In genomic region chr1:235504494-235505222, GRCh38 we compare ENCODE assay signal across 1 cellular context.
TF ChIP-seq lines count a peak whose summit lies in the region.

No MANE protein-coding gene starts in this region.

TF ChIP-seq in HEK293, 187 proteins besides CTCF, POLR2A, EP300 and RAD21 (continued from another document):
- peak; percentile 97 for TF ChIP-seq PATZ1 (tag by site-specific recombination; IDR thresholded peaks at IDR 0.05)
- TF ChIP-seq REPIN1 (tag by site-specific recombination; IDR thresholded peaks at IDR 0.05; ENCODE audit: low read depth): no peak; the same call in 1 of the 2 replicates
- TF ChIP-seq ZFP69B (tag by site-specific recombination; IDR thresholded peaks at IDR 0.05): peak; percentile 78
- peak; percentile 100 for TF ChIP-seq ZBTB26 (tag by site-specific recombination; optimal IDR thresholded peaks at IDR 0.05)
- TF ChIP-seq GLI2 (tag by site-specific recombination; IDR thresholded peaks at IDR 0.05; ENCODE audit: borderline replicate concordance, low read depth): no peak
- TF ChIP-seq ZNF645 (tag by site-specific recombination; IDR thresholded peaks at IDR 0.05): no peak
- peak; percentile 90 for TF ChIP-seq SP2 (tag by site-specific recombination; IDR thresholded peaks at IDR 0.05)
- peak; percentile 67; the same call in 1 of the 2 replicates for TF ChIP-seq OVOL3 (tag by site-specific recombination; IDR thresholded peaks at IDR 0.05)
- 0 out of 2 replicates have a peak, but pooled peaks have one; percentile 7 for TF ChIP-seq ZNF157 (tag by site-specific recombination; IDR thresholded peaks at IDR 0.05)
- peak; percentile 96 for TF ChIP-seq ZNF76 (tag by site-specific recombination; IDR thresholded peaks at IDR 0.05; ENCODE audit: borderline replicate concordance, low read depth)
- peak; percentile 44; the same call in 1 of the 2 replicates for TF ChIP-seq PRDM10 (tag by site-specific recombination; IDR thresholded peaks at IDR 0.05)
- TF ChIP-seq ZNF791 (tag by site-specific recombination; IDR thresholded peaks at IDR 0.05): no peak
- peak; percentile 87 for TF ChIP-seq ZNF692 (tag by site-specific recombination; IDR thresholded peaks at IDR 0.05)
- peak; percentile 100 for TF ChIP-seq ZNF501 (tag by site-specific recombination; IDR thresholded peaks at IDR 0.05)
- TF ChIP-seq ZBTB11 (tag by site-specific recombination; conservative IDR thresholded peaks at IDR 0.05; ENCODE audit: low read depth): peak; percentile 77
- peak; percentile 100 for TF ChIP-seq ZEB2 (tag by site-specific recombination; IDR thresholded peaks at IDR 0.05)
- TF ChIP-seq ZBTB21 (tag by site-specific recombination; IDR thresholded peaks at IDR 0.05): peak; percentile 78
- 0 out of 2 replicates have a peak, but pooled peaks have one; percentile 32 for TF ChIP-seq ZNF18 (tag by site-specific recombination; IDR thresholded peaks at IDR 0.05)
- peak; percentile 100 for TF ChIP-seq ZNF335 (tag by site-specific recombination; conservative IDR thresholded peaks at IDR 0.05)
- peak; percentile 74 for TF ChIP-seq ZNF843 (tag by site-specific recombination; IDR thresholded peaks at IDR 0.05)
- peak; percentile 7; the same call in 1 of the 2 replicates for TF ChIP-seq ZNF610 (tag by site-specific recombination; IDR thresholded peaks at IDR 0.05; ENCODE audit: borderline replicate concordance)
- TF ChIP-seq SALL2 (tag by site-specific recombination; IDR thresholded peaks at IDR 0.05; ENCODE audit: borderline replicate concordance): no peak
- peak; percentile 100 for TF ChIP-seq IKZF3 (tag by site-specific recombination; IDR thresholded peaks at IDR 0.05)
- peak; percentile 6; the same call in 1 of the 2 replicates for TF ChIP-seq BCL6B (tag by site-specific recombination; IDR thresholded peaks at IDR 0.05)
- TF ChIP-seq ZNF747 (tag by site-specific recombination; IDR thresholded peaks at IDR 0.05): no peak
- no peak for TF ChIP-seq ZNF140 (tag by site-specific recombination; IDR thresholded peaks at IDR 0.05)
- peak; percentile 70; the same call in 1 of the 2 replicates for TF ChIP-seq ZNF302 (tag by site-specific recombination; IDR thresholded peaks at IDR 0.05; ENCODE audit: low read depth)
- TF ChIP-seq ZNF664 (tag by site-specific recombination; IDR thresholded peaks at IDR 0.05): no peak; the same call in 1 of the 2 replicates
- TF ChIP-seq ZNF623 (tag by site-specific recombination; IDR thresholded peaks at IDR 0.05): peak; percentile 41; the same call in 1 of the 2 replicates
